In genomic region chr6:139964737-139965136, GRCh38 we compare ENCODE assay signal across 12 cellular contexts.
"Had no signal": no experiment of that assay in that cellular context is flagged by ENCODE, and none has a peak within 500 bp of the region (broad histone marks: within the 10 kb centered on the region; RNA-seq: fewer than 3 reads in every experiment).

No MANE protein-coding gene starts in this region.

- H3K36me3 Mint-ChIP-seq: type B pancreatic cell had no signal

- H3K27me3 ChIP-seq: ascending aorta, right atrium auricular region, suprapubic skin had no signal

- H3K27ac Mint-ChIP-seq: activated T-helper 17 cell treated with anti-CD3 and anti-CD28 coated beads, Interleukin-2, amount 50 U/mL, for 72 hours; stimulated activated naive CD8-positive, alpha-beta T cell treated with anti-CD3 and anti-CD28 coated beads, Interleukin-15, Interleukin-2, amounts not matched to agents 100 ng/mL and 50 ng/mL, for 24 hours; T-helper 2 cell treated with Interferon-gamma antibody and Interleukin-4, amounts not matched to agents 5 μg/mL and 100 μg/mL, for 36 hours; type B pancreatic cell had no signal

- H3K4me3 ChIP-seq: ascending aorta, right atrium auricular region, suprapubic skin had no signal

- H3K4me3 Mint-ChIP-seq: activated T-helper 17 cell treated with anti-CD3 and anti-CD28 coated beads, Interleukin-2, amount 50 U/mL, for 72 hours; stimulated activated naive CD8-positive, alpha-beta T cell treated with anti-CD3 and anti-CD28 coated beads, Interleukin-15, Interleukin-2, amounts not matched to agents 100 ng/mL and 50 ng/mL, for 24 hours; T-helper 2 cell treated with Interferon-gamma antibody and Interleukin-4, amounts not matched to agents 5 μg/mL and 100 μg/mL, for 36 hours; type B pancreatic cell had no signal

- H3K9me3 ChIP-seq: ascending aorta, right atrium auricular region, suprapubic skin had no signal

- FAIRE-seq: bronchial epithelial cell, endometrium had no signal

- H3K9me3 Mint-ChIP-seq: activated T-helper 17 cell treated with anti-CD3 and anti-CD28 coated beads, Interleukin-2, amount 50 U/mL, for 72 hours; stimulated activated naive CD8-positive, alpha-beta T cell treated with anti-CD3 and anti-CD28 coated beads, Interleukin-15, Interleukin-2, amounts not matched to agents 100 ng/mL and 50 ng/mL, for 24 hours; T-helper 2 cell treated with Interferon-gamma antibody and Interleukin-4, amounts not matched to agents 5 μg/mL and 100 μg/mL, for 36 hours had no signal

- H3K27ac ChIP-seq: ascending aorta, suprapubic skin had no signal

- H3K27me3 Mint-ChIP-seq: activated T-helper 17 cell treated with anti-CD3 and anti-CD28 coated beads, Interleukin-2, amount 50 U/mL, for 72 hours; stimulated activated naive CD8-positive, alpha-beta T cell treated with anti-CD3 and anti-CD28 coated beads, Interleukin-15, Interleukin-2, amounts not matched to agents 100 ng/mL and 50 ng/mL, for 24 hours; type B pancreatic cell had no signal

- H3K36me3 ChIP-seq: ascending aorta, right atrium auricular region, suprapubic skin had no signal

- H3K4me1 Mint-ChIP-seq: activated T-helper 17 cell treated with anti-CD3 and anti-CD28 coated beads, Interleukin-2, amount 50 U/mL, for 72 hours had no signal

- H3K4me1 ChIP-seq: suprapubic skin had no signal

- ATAC-seq: activated T-helper 17 cell treated with anti-CD3 and anti-CD28 coated beads, Interleukin-2, amount 50 U/mL, for 72 hours had no signal

- DNase-seq: activated CD4-positive, CD25-positive, alpha-beta regulatory T cell treated with anti-CD3 and anti-CD28 coated beads, Interleukin-2, amount 50 U/mL, for 72 hours; activated naive CD4-positive, alpha-beta T cell treated with Interleukin-2 at 50 U/mL for 16 hours; hypothalamus had no signal
